8 cellular contexts compared by ENCODE assay signal in the genomic region with DNA sequence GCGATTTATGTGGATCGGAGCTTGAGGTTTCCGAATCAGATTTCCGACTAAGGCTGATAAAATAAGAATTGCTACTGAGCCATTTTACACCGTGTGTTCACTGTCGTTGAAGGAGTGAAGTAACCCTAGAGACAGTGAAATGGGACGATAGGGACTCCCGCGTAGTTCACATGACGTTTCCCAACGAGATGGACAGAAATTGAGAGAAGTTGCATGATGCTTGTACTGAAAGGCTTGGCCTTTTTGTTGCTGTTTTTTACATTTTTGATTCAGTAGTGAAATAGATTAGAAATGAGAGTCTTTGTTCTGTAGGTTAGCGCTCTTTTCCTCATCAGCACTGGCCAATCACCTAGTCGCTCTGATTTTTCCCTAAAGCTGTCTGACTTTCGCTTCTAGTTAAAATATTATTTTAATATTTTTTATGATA. TPM values are rescaled to one million over a fixed set of nuclear protein-coding genes. Genes with fewer than 3 reads are reported as not detected.
A peak's percentile ranks its signal among the peaks of the same experiment; 100 is the strongest.
DNase-seq lines count a peak whose midpoint lies in the region; ATAC-seq and TF ChIP-seq lines count a peak whose summit lies in the region.

No MANE protein-coding gene starts in this region.

- ATAC-seq in naive B cell (ENCODE audit: low read depth in 2 of 2) (no peak), HG02642 (IDR thresholded peaks at IDR 0.05; ENCODE audit: poor library complexity, unreplicated experiment) (no peak)
- ATAC-seq in activated CD4-positive, CD25-positive, alpha-beta regulatory T cell treated with anti-CD3 and anti-CD28 coated beads, Interleukin-2, amount 50 U/mL, for 24 hours = no peak

- peaks cover 33 to 45% (median 45%) of the 10 kb centered on the region in 3 donors for H3K4me1 Mint-ChIP-seq in naive B cell

- H3K4me3 Mint-ChIP-seq in naive B cell = peak overlapping the region; percentile 87 to 98 (median 94)

- H3K9me3 Mint-ChIP-seq in naive B cell = no peaks in the 10 kb centered on the region

- H3K27ac ChIP-seq in C4-2B (peak overlapping the region; percentile 98), cingulate gyrus (ENCODE audit: low read depth, low read length) (peak overlapping the region; percentile 94)

- no peak for TF ChIP-seq CTCF in C4-2B (conservative IDR thresholded peaks at IDR 0.05)

- H3K27me3 Mint-ChIP-seq in naive B cell = no peaks in the 10 kb centered on the region

- H3K27ac Mint-ChIP-seq in naive B cell = peak overlapping the region; percentile 89 to 98 (median 95)

- peak; percentile 12 for DNase-seq in LoVo (ENCODE audit: low spot score)
- no peak for DNase-seq in naive B cell
- no peak for DNase-seq in GM19238 (ENCODE audit: insufficient read length, low spot score)
- DNase-seq in ecto neural progenitor cell (ENCODE audit: low spot score) = no peak

- no peaks in the 10 kb centered on the region for H3K36me3 Mint-ChIP-seq in naive B cell

RNA-seq across cellular contexts. Expression of gene KHDRBS1, which starts 1.3 kb away (rescaled TPM):
- 100 to 1,000 TPM in 5 of 6 donors, 10 to 100 TPM in 1; 96.3 to 134 (median 115) TPM for polyA plus RNA-seq in naive B cell (ENCODE audit: low read depth in 6 of 6)

RNA-seq across cellular contexts. Expression of gene TMEM39B, which starts 57.8 kb away (rescaled TPM):
- polyA plus RNA-seq in naive B cell (ENCODE audit: low read depth in 6 of 6) = 1 to 10 TPM; 2.1 to 6.6 (median 4.1) TPM
